10 cellular contexts compared by ENCODE assay signal in genomic region chr11:2088746-2089535, GRCh38. TPM values are rescaled to one million over a fixed set of nuclear protein-coding genes. Genes with fewer than 3 reads are reported as not detected.
A peak's percentile ranks its signal among the peaks of the same experiment; 100 is the strongest.
DNase-seq lines count a peak whose midpoint lies in the region; ATAC-seq and TF ChIP-seq lines count a peak whose summit lies in the region.
"Had no signal": no experiment of that assay in that cellular context is flagged by ENCODE, and none has a peak within 500 bp of the region (broad histone marks: within the 10 kb centered on the region; RNA-seq: fewer than 3 reads in every experiment).

No MANE protein-coding gene starts in this region.

- H3K9me3 ChIP-seq in colonic mucosa, result no peaks in the 10 kb centered on the region

- H3K4me3 Mint-ChIP-seq in activated T-helper 17 cell treated with anti-CD3 and anti-CD28 coated beads, Interleukin-2, amount 50 U/mL, for 72 hours, result no peak overlapping the region
- H3K4me3 Mint-ChIP-seq in nephron progenitor cell, result no peak overlapping the region
- H3K4me3 Mint-ChIP-seq: T-helper 17 cell had no signal

- intact Hi-C loops in colonic mucosa (cut with DNase I), result no loop called here

- TF ChIP-seq CTCF in GM13976 (IDR thresholded peaks at IDR 0.05; ENCODE audit: borderline replicate concordance, control extremely low read depth, extremely low read depth, insufficient read depth, missing control alignments) (no peak), nephron progenitor cell (IDR thresholded peaks at IDR 0.05) (peak; percentile 13), colonic mucosa (IDR thresholded peaks at IDR 0.05) (no peak)

- peak overlapping the region; percentile 64 for H3K27ac Mint-ChIP-seq in activated T-helper 17 cell treated with anti-CD3 and anti-CD28 coated beads, Interleukin-2, amount 50 U/mL, for 72 hours
- no peak overlapping the region for H3K27ac Mint-ChIP-seq in nephron progenitor cell
- H3K27ac Mint-ChIP-seq: T-helper 17 cell had no signal

- peaks cover 11% of the 10 kb centered on the region for H3K4me1 Mint-ChIP-seq in activated T-helper 17 cell treated with anti-CD3 and anti-CD28 coated beads, Interleukin-2, amount 50 U/mL, for 72 hours
- peaks cover 5% of the 10 kb centered on the region for H3K4me1 Mint-ChIP-seq in nephron progenitor cell

- H3K36me3 ChIP-seq in colonic mucosa, result no peaks in the 10 kb centered on the region

- H3K4me3 ChIP-seq in colonic mucosa, result no peak overlapping the region

- in situ Hi-C loops in GM13976 (cut with MboI; ENCODE audit: low sequenced_read_pairs, unreplicated experiment), result no loop called here

- H3K27me3 Mint-ChIP-seq in activated T-helper 17 cell treated with anti-CD3 and anti-CD28 coated beads, Interleukin-2, amount 50 U/mL, for 72 hours, result peaks cover 11% of the 10 kb centered on the region
- H3K27me3 Mint-ChIP-seq in nephron progenitor cell (ENCODE audit: low read depth, poor library complexity), result no peaks in the 10 kb centered on the region

- DNase-seq in D341Med (ENCODE audit: low spot score) (peak; percentile 19), GM13976 (ENCODE audit: low spot score) (peak; percentile 44), nephron progenitor cell (no peak), erythroblast (lab: John Stamatoyannopoulos, UW) (no peak), A172 (ENCODE audit: low spot score) (no peak), colonic mucosa (no peak), RPMI8226 (no peak)
- DNase-seq: NCI-H187 had no signal

- peaks cover under 1% of the 10 kb centered on the region for H3K9me3 Mint-ChIP-seq in activated T-helper 17 cell treated with anti-CD3 and anti-CD28 coated beads, Interleukin-2, amount 50 U/mL, for 72 hours
- peaks cover 18% of the 10 kb centered on the region for H3K9me3 Mint-ChIP-seq in nephron progenitor cell

- H3K9ac ChIP-seq in colonic mucosa (ENCODE audit: low read depth in 2 of 2, low read length in 2 of 2), result no peak overlapping the region

- peak; percentile 66 for ATAC-seq in activated T-helper 17 cell treated with anti-CD3 and anti-CD28 coated beads, Interleukin-2, amount 50 U/mL, for 72 hours (replicated peaks)

- no peak for TF ChIP-seq POLR2A in erythroblast (IDR thresholded peaks at IDR 0.05; ENCODE audit: low read length)

- H3K27ac ChIP-seq in colonic mucosa, result no peak overlapping the region

- no peaks in the 10 kb centered on the region for H3K27me3 ChIP-seq in colonic mucosa

- no peaks in the 10 kb centered on the region for H3K4me1 ChIP-seq in colonic mucosa

- no peaks in the 10 kb centered on the region for H3K36me3 Mint-ChIP-seq in activated T-helper 17 cell treated with anti-CD3 and anti-CD28 coated beads, Interleukin-2, amount 50 U/mL, for 72 hours (ENCODE audit: low read depth)
- H3K36me3 Mint-ChIP-seq in nephron progenitor cell (ENCODE audit: low read depth), result peaks cover 11% of the 10 kb centered on the region

RNA-seq across cellular contexts. Expression of gene IGF2, which starts 50.2 kb away (rescaled TPM):
- total RNA-seq in activated T-helper 17 cell treated with anti-CD3 and anti-CD28 coated beads, Interleukin-2, amount 50 U/mL, for 72 hours, result 100 to 1,000 TPM in 1 of 2 donors, 1 to 10 TPM in 1; 7.4 to 287 TPM
- 0.67 and 0.90 TPM in 2 replicates for total RNA-seq in A172 (2014; rRNA removed; shearing (Covaris generic))
- 1 to 10 TPM; 4.1 to 9.2 TPM for total RNA-seq in colonic mucosa

Comparison
In these comparisons a context has a peak if more than half of its experiments do, and no peak if none do; other contexts are left out.
1. DNase-seq: peak in D341Med (single experiment) and GM13976 (single experiment); none in nephron progenitor cell (single experiment), erythroblast (0 of 2), A172 (single experiment), colonic mucosa (single experiment) and RPMI8226 (single experiment).